In genomic region chr4:153520871-153521329, GRCh38 we compare ENCODE assay signal across 9 cellular contexts. TPM values are rescaled to one million over a fixed set of nuclear protein-coding genes. Genes with fewer than 3 reads are reported as not detected.
DNase-seq lines count a peak whose midpoint lies in the region; ATAC-seq and TF ChIP-seq lines count a peak whose summit lies in the region.
"Had no signal": no experiment of that assay in that cellular context is flagged by ENCODE, and none has a peak within 500 bp of the region (broad histone marks: within the 10 kb centered on the region; RNA-seq: fewer than 3 reads in every experiment).

No MANE protein-coding gene starts in this region.

- H3K27ac Mint-ChIP-seq in GM23338, result 0 out of 2 replicates have a peak overlapping the region, but pooled peaks have one; percentile 0
- peak overlapping the region; percentile 92 for H3K27ac Mint-ChIP-seq in memory B cell
- H3K27ac Mint-ChIP-seq in MCF 10A (ENCODE audit: low read depth, unreplicated experiment), result no peak overlapping the region

- BruUV-seq in MCF 10A (replicated peaks; lab: Mats Ljungman, UMichigan), result no TSS peak

- H3K4me1 ChIP-seq in GM23338 (ENCODE audit: insufficient read depth), result peaks cover 44% of the 10 kb centered on the region

- H3K27me3 ChIP-seq in GM23338 (ENCODE audit: insufficient read depth), result no peaks in the 10 kb centered on the region

- no peaks in the 10 kb centered on the region for H3F3A ChIP-seq in GM23338 (replicated peaks; ENCODE audit: low read depth)

- intact Hi-C loops in MCF 10A (cut with micrococcal nuclease), result no loop called here

- H3K4me3 ChIP-seq in GM23338 (no peak overlapping the region), NB4 (ENCODE audit: low read depth, low read length) (no peak overlapping the region)
- H3K4me3 ChIP-seq: smooth muscle cell had no signal

- ATAC-seq in GM23338, result no peak
- no peak for ATAC-seq in memory B cell (ENCODE audit: low read depth)

- H3K4me2 ChIP-seq in GM23338, result no peak overlapping the region
- H3K4me2 ChIP-seq: smooth muscle cell had no signal

- H4K20me1 ChIP-seq in GM23338 (replicated peaks; ENCODE audit: insufficient read depth), result peaks cover 21% of the 10 kb centered on the region; the same call in 1 of the 2 replicates

- H3K79me2 ChIP-seq in GM23338 (replicated peaks; ENCODE audit: insufficient read depth), result peaks cover 71% of the 10 kb centered on the region

- H3K4me3 Mint-ChIP-seq in GM23338, result no peak overlapping the region
- H3K4me3 Mint-ChIP-seq in memory B cell, result peak overlapping the region; percentile 35
- no peak overlapping the region for H3K4me3 Mint-ChIP-seq in MCF 10A (ENCODE audit: unreplicated experiment)

- peak; percentile 36 for DNase-seq in GM13976 (ENCODE audit: low spot score)
- no peak for DNase-seq in GM23338 (ENCODE audit: low spot score)
- DNase-seq in NB4 (ENCODE audit: low read depth), result peak; percentile 97
- DNase-seq in memory B cell (ENCODE audit: low spot score in 2 of 2), result no peak
- no peak for DNase-seq in MCF 10A (ENCODE audit: unreplicated experiment)
- DNase-seq in stimulated activated CD4-positive, alpha-beta T cell treated with anti-CD3 and anti-CD28 coated beads, Interleukin-12 subunit alpha, Interleukin-12 subunit beta, amount 100 ng/mL, for 4 hours, result no peak
- no peak for DNase-seq in SK-N-DZ (ENCODE audit: low spot score)
- no peak for DNase-seq in NCI-H524 (lab: John Stamatoyannopoulos, UW)

- H2AFZ ChIP-seq in GM23338, result no peak overlapping the region

- H3K36me3 Mint-ChIP-seq in GM23338 (ENCODE audit: low read depth), result no peaks in the 10 kb centered on the region
- H3K36me3 Mint-ChIP-seq in memory B cell, result peaks cover 6% of the 10 kb centered on the region
- peaks cover 10% of the 10 kb centered on the region for H3K36me3 Mint-ChIP-seq in MCF 10A (ENCODE audit: insufficient read depth, unreplicated experiment)

- in situ Hi-C loops in GM13976 (cut with MboI; ENCODE audit: low sequenced_read_pairs, unreplicated experiment), result loop anchor here (10.0 kb wide), 1 partner anchor 86 kb away; no protein-coding TSS in a partner anchor

- CTCF ChIA-PET in MCF 10A (lab: Yijun Ruan, JAX), result no interaction called here

- no peaks in the 10 kb centered on the region for H3K36me3 ChIP-seq in GM23338 (ENCODE audit: insufficient read depth)

- H3K27ac ChIP-seq in GM23338 (ENCODE audit: low read depth), result peak overlapping the region; percentile 48; the same call in 1 of the 2 replicates

- no peaks in the 10 kb centered on the region for H3K9me3 Mint-ChIP-seq in GM23338
- no peaks in the 10 kb centered on the region for H3K9me3 Mint-ChIP-seq in memory B cell
- no peaks in the 10 kb centered on the region for H3K9me3 Mint-ChIP-seq in MCF 10A (ENCODE audit: unreplicated experiment)

- peaks cover 38% of the 10 kb centered on the region for H3K4me1 Mint-ChIP-seq in GM23338
- peaks cover 69% of the 10 kb centered on the region for H3K4me1 Mint-ChIP-seq in memory B cell
- H3K4me1 Mint-ChIP-seq in MCF 10A (ENCODE audit: insufficient read depth, unreplicated experiment), result peaks cover 21% of the 10 kb centered on the region

- TF ChIP-seq POLR2A in NB4 (IDR thresholded peaks at IDR 0.05; ENCODE audit: extremely low read depth, insufficient read length), result no peak

- no peaks in the 10 kb centered on the region for H3K9me2 ChIP-seq in GM23338 (ENCODE audit: insufficient read depth)

- peaks cover 2% of the 10 kb centered on the region for H3K27me3 Mint-ChIP-seq in GM23338 (ENCODE audit: insufficient read depth, low read depth, poor library complexity)
- H3K27me3 Mint-ChIP-seq in memory B cell, result no peaks in the 10 kb centered on the region
- no peaks in the 10 kb centered on the region for H3K27me3 Mint-ChIP-seq in MCF 10A (ENCODE audit: insufficient read depth, unreplicated experiment)

- POLR2A ChIA-PET in MCF 10A (lab: Yijun Ruan, JAX), result interaction anchor here (0.6 kb wide), 1 partner anchor 31 kb away, joined by 3 read pairs; no protein-coding TSS in a partner anchor

- TF ChIP-seq CTCF in GM13976 (IDR thresholded peaks at IDR 0.05; ENCODE audit: borderline replicate concordance, control extremely low read depth, extremely low read depth, insufficient read depth, missing control alignments) (no peak), GM23338 (conservative IDR thresholded peaks at IDR 0.05; ENCODE audit: low read depth in 2 of 2) (no peak), NB4 (IDR thresholded peaks at IDR 0.05; ENCODE audit: low read depth, low read length) (no peak), MCF 10A (IDR thresholded peaks at IDR 0.05; ENCODE audit: unreplicated experiment) (no peak)

TF ChIP-seq in GM23338, 12 proteins besides CTCF, POLR2A, EP300 and RAD21:
- TF ChIP-seq EZH2 (IDR thresholded peaks at IDR 0.05; ENCODE audit: low read depth, unreplicated experiment) (no peak), POLR2AphosphoS5 (IDR thresholded peaks at IDR 0.05; ENCODE audit: low read depth) (no peak), ZNF462 (CRISPR knock-in tag; IDR thresholded peaks at IDR 0.05) (no peak), ETS1 (IDR thresholded peaks at IDR 0.05) (no peak), ZNF114 (CRISPR knock-in tag; IDR thresholded peaks at IDR 0.05) (no peak)
TF ChIP-seq in GM23338: peak in this region for 0.

RNA-seq across cellular contexts. Expression of gene TMEM131L, which starts 54.7 kb away (rescaled TPM):
- total RNA-seq in GM23338 (2014; rRNA removed; shearing (Covaris generic)), result 32.2 and 35.0 TPM in 2 replicates
- 11.1 TPM in 2 replicates for polyA plus RNA-seq in GM23338 (2016; fragmentation: Nextera tagmentation; extraction: Ambion mirVana)
- total RNA-seq in MCF 10A (2022), result 7.8 and 10.1 TPM in 2 replicates
- polyA plus RNA-seq in SK-N-DZ (2014; cell fraction: cytosol; rRNA removed), result 12.2 and 18.2 TPM in 2 replicates
- polyA plus RNA-seq in SK-N-DZ (2014; cell fraction: nucleus; rRNA removed), result 20.3 and 26.3 TPM in 2 replicates

Comparison
In these comparisons a context has a peak if more than half of its experiments do, and no peak if none do; other contexts are left out.
1. DNase-seq: peak in GM13976 (single experiment) and NB4 (single experiment); none in GM23338 (single experiment), memory B cell (0 of 2), MCF 10A (single experiment), stimulated activated CD4-positive, alpha-beta T cell treated with anti-CD3 and anti-CD28 coated beads, Interleukin-12 subunit alpha, Interleukin-12 subunit beta, amount 100 ng/mL, for 4 hours (single experiment), SK-N-DZ (single experiment) and NCI-H524 (0 of 2).